ENCODE assay signal across 18 cellular contexts in genomic region chr18:69885381-69885780, GRCh38.
DNase-seq lines count a peak whose midpoint lies in the region; ATAC-seq and TF ChIP-seq lines count a peak whose summit lies in the region.
"Had no signal": no experiment of that assay in that cellular context is flagged by ENCODE, and none has a peak within 500 bp of the region (broad histone marks: within the 10 kb centered on the region; RNA-seq: fewer than 3 reads in every experiment).

No MANE protein-coding gene starts in this region.

- no peaks in the 10 kb centered on the region for H3K9me3 ChIP-seq in CD4-positive, alpha-beta T cell (ENCODE audit: control insufficient read depth, low read length)
- no peaks in the 10 kb centered on the region for H3K9me3 ChIP-seq in CD8-positive, alpha-beta T cell (ENCODE audit: low read length)
- no peaks in the 10 kb centered on the region for H3K9me3 ChIP-seq in BE2C
- H3K9me3 ChIP-seq: left lung, neutrophil had no signal

- no peak overlapping the region for H3K27ac ChIP-seq in CD4-positive, alpha-beta T cell (ENCODE audit: low read depth, low read length)
- H3K27ac ChIP-seq in CD8-positive, alpha-beta T cell (ENCODE audit: low read depth, low read length) = no peak overlapping the region
- H3K27ac ChIP-seq: left lung, neutrophil had no signal

- no peaks in the 10 kb centered on the region for H3K9me3 Mint-ChIP-seq in CD4-positive, alpha-beta T cell
- H3K9me3 Mint-ChIP-seq in CD8-positive, alpha-beta T cell = no peaks in the 10 kb centered on the region
- H3K9me3 Mint-ChIP-seq in activated naive CD8-positive, alpha-beta T cell treated with anti-CD3 and anti-CD28 coated beads, Interleukin-2, amount 50 U/mL, for 24 hours = peaks cover 2% of the 10 kb centered on the region

- no peak for TF ChIP-seq CTCF in CD4-positive, alpha-beta T cell (IDR thresholded peaks at IDR 0.05)
- no peak for TF ChIP-seq CTCF in CD8-positive, alpha-beta T cell (IDR thresholded peaks at IDR 0.05)
- TF ChIP-seq CTCF in BE2C (IDR thresholded peaks at IDR 0.05; ENCODE audit: low read depth, low read length) = no peak

- no peaks in the 10 kb centered on the region for H3K36me3 ChIP-seq in CD8-positive, alpha-beta T cell (ENCODE audit: insufficient read depth, low read length)
- no peaks in the 10 kb centered on the region for H3K36me3 ChIP-seq in BE2C
- H3K36me3 ChIP-seq: left lung, neutrophil had no signal

- H3K27me3 Mint-ChIP-seq in CD4-positive, alpha-beta T cell = no peaks in the 10 kb centered on the region
- H3K27me3 Mint-ChIP-seq in CD8-positive, alpha-beta T cell (ENCODE audit: low read depth) = no peaks in the 10 kb centered on the region
- H3K27me3 Mint-ChIP-seq in activated naive CD8-positive, alpha-beta T cell treated with anti-CD3 and anti-CD28 coated beads, Interleukin-2, amount 50 U/mL, for 24 hours = no peaks in the 10 kb centered on the region

- no peak overlapping the region for H3K4me3 ChIP-seq in CD8-positive, alpha-beta T cell (ENCODE audit: low read depth, low read length)
- no peak overlapping the region for H3K4me3 ChIP-seq in BE2C (ENCODE audit: low read depth, low read length)
- H3K4me3 ChIP-seq: left lung, smooth muscle cell had no signal

- no peak for DNase-seq in CD4-positive, alpha-beta T cell
- DNase-seq in CD8-positive, alpha-beta T cell = no peak
- no peak for DNase-seq in activated naive CD8-positive, alpha-beta T cell treated with anti-CD3 and anti-CD28 coated beads, Interleukin-2, amount 50 U/mL, for 24 hours
- DNase-seq in BE2C = no peak
- no peak for DNase-seq in NCI-H1694 (lab: John Stamatoyannopoulos, UW)
- DNase-seq: activated effector memory CD4-positive, alpha-beta T cell treated with Interleukin-2 at 50 U/mL for 16 hours; Karpas-422; left lung; NCI-H1048; NCI-H2029 treated with DMSO at 0.1 percent for 48 hours; NCI-H446 treated with DMSO at 0.1 percent for 48 hours; stimulated activated CD4-positive, alpha-beta T cell treated with anti-CD3 and anti-CD28 coated beads, Interleukin-4, amount 100 ng/mL, for 1 hour had no signal

- H3K4me1 Mint-ChIP-seq in CD4-positive, alpha-beta T cell (ENCODE audit: low read depth) = peaks cover 83% of the 10 kb centered on the region
- H3K4me1 Mint-ChIP-seq in CD8-positive, alpha-beta T cell (ENCODE audit: low read depth) = peaks cover 60% of the 10 kb centered on the region
- peaks cover 85% of the 10 kb centered on the region for H3K4me1 Mint-ChIP-seq in activated naive CD8-positive, alpha-beta T cell treated with anti-CD3 and anti-CD28 coated beads, Interleukin-2, amount 50 U/mL, for 24 hours

- no peak for ATAC-seq in CD4-positive, alpha-beta T cell (ENCODE audit: poor library complexity)
- ATAC-seq in CD8-positive, alpha-beta T cell = no peak
- ATAC-seq in HG03342 (IDR thresholded peaks at IDR 0.05; ENCODE audit: unreplicated experiment) (peak; percentile 2), HG03442 (IDR thresholded peaks at IDR 0.05; ENCODE audit: unreplicated experiment) (no peak), GM18498 (IDR thresholded peaks at IDR 0.05; ENCODE audit: unreplicated experiment) (no peak)
- ATAC-seq in activated naive CD8-positive, alpha-beta T cell treated with anti-CD3 and anti-CD28 coated beads, Interleukin-2, amount 50 U/mL, for 24 hours = no peak
- ATAC-seq: left lung, SK-N-SH treated with all-trans-retinoic acid at 6 μM for 48 hours had no signal

- H3K27me3 ChIP-seq in CD4-positive, alpha-beta T cell (ENCODE audit: control insufficient read depth, insufficient read depth, low read length) = no peaks in the 10 kb centered on the region
- H3K27me3 ChIP-seq in CD8-positive, alpha-beta T cell (ENCODE audit: insufficient read depth, low read length) = no peaks in the 10 kb centered on the region
- no peaks in the 10 kb centered on the region for H3K27me3 ChIP-seq in BE2C
- H3K27me3 ChIP-seq: left lung, neutrophil had no signal

- POLR2A ChIA-PET in CD4-positive, alpha-beta T cell (lab: Charles Lee) = interaction anchor here (1.7 to 1.8 kb wide), 2 partner anchors 12 to 71 kb away, joined by 5 read pairs; no protein-coding TSS in a partner anchor
- POLR2A ChIA-PET in CD8-positive, alpha-beta T cell (lab: Charles Lee) = no interaction called here

- intact Hi-C loops in CD4-positive, alpha-beta T cell (cut with DNase I, micrococcal nuclease) = no loop called here
- intact Hi-C loops in CD8-positive, alpha-beta T cell (cut with DNase I, micrococcal nuclease) = no loop called here

- CTCF ChIA-PET in CD4-positive, alpha-beta T cell (lab: Charles Lee) = interaction anchor here (1.1 to 1.2 kb wide), 2 partner anchors 69 to 75 kb away, joined by 3 to 4 read pairs; no protein-coding TSS in a partner anchor
- CTCF ChIA-PET in CD8-positive, alpha-beta T cell (lab: Charles Lee) = no interaction called here

- peak overlapping the region; percentile 46 for H3K4me3 Mint-ChIP-seq in CD4-positive, alpha-beta T cell
- H3K4me3 Mint-ChIP-seq in CD8-positive, alpha-beta T cell = peak overlapping the region; percentile 71
- peak overlapping the region; percentile 70 for H3K4me3 Mint-ChIP-seq in activated naive CD8-positive, alpha-beta T cell treated with anti-CD3 and anti-CD28 coated beads, Interleukin-2, amount 50 U/mL, for 24 hours

- peaks cover 10% of the 10 kb centered on the region for H3K4me1 ChIP-seq in CD8-positive, alpha-beta T cell (ENCODE audit: insufficient read depth, low read length)
- no peaks in the 10 kb centered on the region for H3K4me1 ChIP-seq in BE2C
- H3K4me1 ChIP-seq: left lung had no signal

- peaks cover 79% of the 10 kb centered on the region for H3K36me3 Mint-ChIP-seq in CD4-positive, alpha-beta T cell (ENCODE audit: low read depth)
- H3K36me3 Mint-ChIP-seq in CD8-positive, alpha-beta T cell = peaks cover 20% of the 10 kb centered on the region
- peaks cover 43% of the 10 kb centered on the region for H3K36me3 Mint-ChIP-seq in activated naive CD8-positive, alpha-beta T cell treated with anti-CD3 and anti-CD28 coated beads, Interleukin-2, amount 50 U/mL, for 24 hours (ENCODE audit: low read depth)

- peak overlapping the region; percentile 91 for H3K27ac Mint-ChIP-seq in CD4-positive, alpha-beta T cell
- no peak overlapping the region for H3K27ac Mint-ChIP-seq in CD8-positive, alpha-beta T cell
- H3K27ac Mint-ChIP-seq in activated naive CD8-positive, alpha-beta T cell treated with anti-CD3 and anti-CD28 coated beads, Interleukin-2, amount 50 U/mL, for 24 hours = peak overlapping the region; percentile 95
